ENCODE assay signal across 24 cellular contexts in genomic region chr5:133017964-133018363, GRCh38. TPM values are rescaled to one million over a fixed set of nuclear protein-coding genes. Genes with fewer than 3 reads are reported as not detected.
DNase-seq lines count a peak whose midpoint lies in the region; ATAC-seq, FAIRE-seq and TF ChIP-seq lines count a peak whose summit lies in the region.
"Had no signal": no experiment of that assay in that cellular context is flagged by ENCODE, and none has a peak within 500 bp of the region (broad histone marks: within the 10 kb centered on the region; RNA-seq: fewer than 3 reads in every experiment).

No MANE protein-coding gene starts in this region.

- H3K4me1 ChIP-seq in right lobe of liver (peaks cover 0 to 17% (median 5%) of the 10 kb centered on the region in 4 donors), HepG2 (ENCODE audit: insufficient read depth, low read length) (peaks cover 22% of the 10 kb centered on the region), body of pancreas (peaks cover 21% of the 10 kb centered on the region), pancreas (peaks cover 0 to 7% (median 6%) of the 10 kb centered on the region in 3 donors)
- H3K4me1 ChIP-seq: BLaER1 treated with 17β-estradiol and CSF1 and Interleukin-3, amounts not matched to agents 10 nM and 100 nM had no signal

- FAIRE-seq in HepG2 (lab: Jason Lieb, UNC): no peak
- no peak for FAIRE-seq in pancreas (lab: Jason Lieb, UNC)
- FAIRE-seq: A549, GM12878, GM12892, GM18507 had no signal

- DNase-seq in right lobe of liver (no peak), HepG2 (ENCODE audit: low spot score) (no peak), body of pancreas (peak in 1 of 4 donors; percentile 17), pancreas (no peak), NCI-H510A (lab: John Stamatoyannopoulos, UW) (no peak), 8988T (no peak)
- DNase-seq: AML-193; Caco-2; CD4-positive, alpha-beta T cell; CD8-positive, alpha-beta T cell; DMS 273 treated with DMSO at 0.1 percent for 48 hours; DMS153; DMS53; DMS79; DND-41; EL; GDM1 had no signal

- CTCF ChIA-PET in HepG2 (lab: Yijun Ruan, JAX; ENCODE audit: low intra/inter-chr PET ratio, low total read pairs): no interaction called here

- no peak for TF ChIP-seq EP300 in HepG2 (IDR thresholded peaks at IDR 0.05; ENCODE audit: low read depth in 2 of 2, low read length in 2 of 2)
- no peak for TF ChIP-seq EP300 in HepG2 (CRISPR knock-in tag; IDR thresholded peaks at IDR 0.05; ENCODE audit: borderline replicate concordance)

- H3K9ac ChIP-seq in HepG2 (ENCODE audit: insufficient read depth, low read depth, low read length): no peak overlapping the region
- H3K9ac ChIP-seq: BLaER1 treated with 17β-estradiol and CSF1 and Interleukin-3, amounts not matched to agents 10 nM and 100 nM had no signal

- H3K9me3 ChIP-seq in right lobe of liver (no peaks in the 10 kb centered on the region), HepG2 (ENCODE audit: low read length) (no peaks in the 10 kb centered on the region), body of pancreas (no peaks in the 10 kb centered on the region), pancreas (no peaks in the 10 kb centered on the region)
- H3K9me3 ChIP-seq: A549, Caco-2 had no signal

- BruUV-seq in HepG2 (replicated peaks; lab: Mats Ljungman, UMichigan): no TSS peak

- in situ Hi-C loops in HepG2 (cut with HindIII; ENCODE audit: extremely low pct_ligation_motif_present, low pct_unique_long_range_greater_than_20kb): no loop called here

- no peaks in the 10 kb centered on the region for H4K20me1 ChIP-seq in HepG2 (ENCODE audit: insufficient read depth, low read length)

- H3K4me2 ChIP-seq in HepG2 (ENCODE audit: low read depth, low read length): no peak overlapping the region
- H3K4me2 ChIP-seq: BLaER1 treated with 17β-estradiol and CSF1 and Interleukin-3, amounts not matched to agents 10 nM and 100 nM had no signal

- no peak for TF ChIP-seq RAD21 in HepG2 (CRISPR knock-in tag; IDR thresholded peaks at IDR 0.05)

- no peak overlapping the region for H3K4me3 ChIP-seq in right lobe of liver
- H3K4me3 ChIP-seq in HepG2 (replicated peaks in 1 of 3; ENCODE audit: insufficient read depth in 1 of 3, low read depth in 2 of 3, low read length in 3 of 3): no peak overlapping the region
- no peak overlapping the region for H3K4me3 ChIP-seq in body of pancreas
- no peak overlapping the region for H3K4me3 ChIP-seq in pancreas
- H3K4me3 ChIP-seq: A549; BLaER1 treated with 17β-estradiol and CSF1 and Interleukin-3, amounts not matched to agents 10 nM and 100 nM; GM12878 had no signal

- H3K36me3 ChIP-seq in right lobe of liver: peaks cover 0 to 2% (median 0%) of the 10 kb centered on the region in 4 donors
- H3K36me3 ChIP-seq in HepG2 (replicated peaks in 1 of 2; ENCODE audit: control insufficient read depth in 1 of 2, insufficient read depth in 2 of 2, low read length in 2 of 2): peaks cover 8 to 17% of the 10 kb centered on the region in 2 experiments; a peak in 4 of 5 replicates
- H3K36me3 ChIP-seq in body of pancreas (replicated peaks in 1 of 2; ENCODE audit: insufficient read depth in 1 of 2, low read depth in 2 of 2): peaks cover 0 to 2% of the 10 kb centered on the region in 2 donors
- H3K36me3 ChIP-seq in pancreas: no peaks in the 10 kb centered on the region

- peak overlapping the region in 2 of 3 donors; percentile 75 to 81 for H3K27ac ChIP-seq in right lobe of liver
- H3K27ac ChIP-seq in HepG2 (ENCODE audit: extremely low read length, insufficient read depth, low read length): no peak overlapping the region
- H3K27ac ChIP-seq in body of pancreas: peak overlapping the region in 3 of 4 donors; percentile 10 to 89 (median 79)
- H3K27ac ChIP-seq in pancreas: peak overlapping the region in 3 of 4 donors; percentile 67 to 92 (median 87)
- H3K27ac ChIP-seq: BLaER1 treated with 17β-estradiol and CSF1 and Interleukin-3, amounts not matched to agents 10 nM and 100 nM; C4-2B had no signal

- TF ChIP-seq POLR2A in right lobe of liver (IDR thresholded peaks at IDR 0.05): no peak
- TF ChIP-seq POLR2A in HepG2 (IDR thresholded peaks at IDR 0.05; ENCODE audit: insufficient read depth in 1 of 2, low read depth in 2 of 2, low read length in 2 of 2): no peak
- no peak for TF ChIP-seq POLR2A in body of pancreas (IDR thresholded peaks at IDR 0.05)

- 33% methylated on average over 1 of the region's 4 CpGs for WGBS in right lobe of liver (ENCODE audit: insufficient coverage, low coverage, low lambda C conversion rate, missing lambda C conversion rate)
- WGBS in HepG2 (ENCODE audit: low lambda C conversion rate): 95% methylated on average over 4 of the region's 4 CpGs
- WGBS in body of pancreas, 2 donors: 44 to 75% methylated on average over 4 of the region's 4 CpGs
- 38 to 41% methylated on average over 4 of the region's 4 CpGs for WGBS in pancreas, 2 donors

- H3K27me3 ChIP-seq in right lobe of liver: no peaks in the 10 kb centered on the region
- no peaks in the 10 kb centered on the region for H3K27me3 ChIP-seq in HepG2 (ENCODE audit: control insufficient read depth in 1 of 2, insufficient read depth in 2 of 2, low read length in 2 of 2)
- H3K27me3 ChIP-seq in body of pancreas: no peaks in the 10 kb centered on the region
- no peaks in the 10 kb centered on the region for H3K27me3 ChIP-seq in pancreas
- H3K27me3 ChIP-seq: BLaER1 treated with 17β-estradiol and CSF1 and Interleukin-3, amounts not matched to agents 10 nM and 100 nM had no signal

- POLR2A ChIA-PET in HepG2 (lab: Yijun Ruan, JAX): interaction anchor here (1.7 to 3.3 kb wide), 3 partner anchors 7 to 54 kb away, joined by 17 to 22 read pairs (median 20); partner anchors contain the start of genes AFF4, HSPA4 and ZCCHC10

- no peak overlapping the region for H2AFZ ChIP-seq in HepG2 (ENCODE audit: low read length)

- TF ChIP-seq CTCF in right lobe of liver (IDR thresholded peaks at IDR 0.05) (no peak), HepG2 (CRISPR knock-in tag; IDR thresholded peaks at IDR 0.05) (no peak), body of pancreas (IDR thresholded peaks at IDR 0.05) (no peak), pancreas (IDR thresholded peaks at IDR 0.05) (no peak)

- ATAC-seq in right lobe of liver: peak in 3 of 4 donors; percentile 9 to 45 (median 34)
- no peak for ATAC-seq in HepG2
- no peak for ATAC-seq in body of pancreas
- peak; percentile 14 to 67 (median 42) for ATAC-seq in pancreas
- ATAC-seq in HG02870 (IDR thresholded peaks at IDR 0.05; ENCODE audit: unreplicated experiment): no peak
- ATAC-seq: CD8-positive, alpha-beta T cell; GM12878 had no signal

- H3K79me2 ChIP-seq in HepG2 (ENCODE audit: insufficient read depth, low read length): peaks cover 30% of the 10 kb centered on the region

- intact Hi-C loops in right lobe of liver (cut with DNase I): no loop called here
- intact Hi-C loops in HepG2 (cut with micrococcal nuclease; ENCODE audit: unreplicated experiment): loop anchor here (5.0 kb wide), 1 partner anchor 34 kb away; the partner anchor contains the start of gene HSPA4
- intact Hi-C loops in body of pancreas (cut with DNase I): no loop called here
- intact Hi-C loops in pancreas (cut with DNase I): no loop called here

RNA-seq across cellular contexts. Expression of gene ZCCHC10, which starts 8.4 kb away (rescaled TPM):
- total RNA-seq in right lobe of liver: 10 to 100 TPM in 2 of 6 experiments, 1 to 10 TPM in 4; 2.6 to 11.0 (median 9.0) TPM
- 40.7 and 54.8 TPM in 2 replicates for total RNA-seq in HepG2 (2016; rRNA removed; fragmentation: Illumina TruSeq; extraction: Trizol)
- total RNA-seq in HepG2 (2016; cell fraction: cytosol; rRNA removed; fragmentation: Illumina TruSeq; extraction: Trizol; ENCODE audit: low read depth): 11.6 and 12.4 TPM in 2 replicates
- total RNA-seq in HepG2 (2016; cell fraction: insoluble cytoplasmic fraction; rRNA removed; fragmentation: Illumina TruSeq; extraction: Trizol): 41.5 and 61.2 TPM in 2 replicates
- 15.4 and 19.1 TPM in 2 replicates for total RNA-seq in HepG2 (2016; cell fraction: membrane; rRNA removed; fragmentation: Illumina TruSeq; extraction: Trizol)
- 11.7 and 15.9 TPM in 2 replicates for total RNA-seq in HepG2 (2016; cell fraction: nucleus; rRNA removed; fragmentation: Illumina TruSeq; extraction: Trizol)
- polyA plus RNA-seq in HepG2 (2011; rRNA removed): 44.5 and 48.2 TPM in 2 replicates
- polyA plus RNA-seq in HepG2 (2011; cell fraction: cytosol; rRNA removed): 26.9 and 28.7 TPM in 2 replicates
- polyA plus RNA-seq in HepG2 (2011; cell fraction: nucleus; rRNA removed): 4.3 and 8.5 TPM in 2 replicates
- 29.4 and 34.7 TPM in 2 replicates for polyA plus RNA-seq in HepG2 (2012)
- 5.9 and 7.2 TPM in 2 replicates for polyA plus RNA-seq in HepG2 (2016; cell fraction: cytosol; fragmentation: Illumina TruSeq; extraction: Trizol; ENCODE audit: low read depth)
- 53.3 and 59.8 TPM in 2 replicates for polyA plus RNA-seq in HepG2 (2016; cell fraction: insoluble cytoplasmic fraction; fragmentation: Illumina TruSeq; extraction: Trizol; ENCODE audit: low read depth)
- 12.2 and 14.0 TPM in 2 replicates for polyA plus RNA-seq in HepG2 (2016; cell fraction: membrane; fragmentation: Illumina TruSeq; extraction: Trizol; ENCODE audit: low read depth)
- polyA plus RNA-seq in HepG2 (2016; cell fraction: nucleus; fragmentation: Illumina TruSeq; extraction: Trizol; ENCODE audit: insufficient read depth, low read depth): 27.5 and 29.2 TPM in 2 replicates
- 14.3 and 19.3 TPM in 2 replicates for polyA minus RNA-seq in HepG2 (2011; rRNA and poly(A)+ RNA removed; ENCODE audit: low replicate concordance)
- polyA minus RNA-seq in HepG2 (2011; cell fraction: cytosol; rRNA and poly(A)+ RNA removed): 12.7 and 13.7 TPM in 2 replicates
- polyA minus RNA-seq in HepG2 (2011; cell fraction: nucleus; rRNA and poly(A)+ RNA removed): 2.6 and 4.4 TPM in 2 replicates
- 10 to 100 TPM in 1 of 2 donors, 1 to 10 TPM in 1; 4.9 to 21.4 TPM for total RNA-seq in body of pancreas
- 10 to 100 TPM in 2 of 6 donors, 1 to 10 TPM in 4; 4.8 to 12.5 (median 7.5) TPM for total RNA-seq in pancreas
- polyA plus RNA-seq in pancreas: 10 to 100 TPM; 12.6 to 13.3 TPM

RNA-seq across cellular contexts. Expression of gene HSPA4, which starts 33.8 kb away (rescaled TPM):
- total RNA-seq in right lobe of liver (10 to 100 TPM; 30.1 to 68.6 (median 46.1) TPM), HepG2 (2016; rRNA removed; fragmentation: Illumina TruSeq; extraction: Trizol) (231 and 359 TPM in 2 replicates), body of pancreas (10 to 100 TPM; 21.8 to 26.2 TPM), pancreas (10 to 100 TPM; 21.3 to 44.0 (median 32.4) TPM)
- total RNA-seq in HepG2 (2016; cell fraction: cytosol; rRNA removed; fragmentation: Illumina TruSeq; extraction: Trizol; ENCODE audit: low read depth): 16.8 and 19.8 TPM in 2 replicates
- 234 and 349 TPM in 2 replicates for total RNA-seq in HepG2 (2016; cell fraction: insoluble cytoplasmic fraction; rRNA removed; fragmentation: Illumina TruSeq; extraction: Trizol)
- total RNA-seq in HepG2 (2016; cell fraction: membrane; rRNA removed; fragmentation: Illumina TruSeq; extraction: Trizol): 31.3 and 31.7 TPM in 2 replicates
- total RNA-seq in HepG2 (2016; cell fraction: nucleus; rRNA removed; fragmentation: Illumina TruSeq; extraction: Trizol): 93.9 and 106 TPM in 2 replicates
- polyA plus RNA-seq in HepG2 (2011; rRNA removed) (21.7 and 36.6 TPM in 2 replicates), pancreas (10 to 100 TPM; 29.9 to 33.5 TPM)
- 10.5 and 18.6 TPM in 2 replicates for polyA plus RNA-seq in HepG2 (2011; cell fraction: cytosol; rRNA removed)
- polyA plus RNA-seq in HepG2 (2011; cell fraction: nucleus; rRNA removed): 6.5 and 10.0 TPM in 2 replicates
- 115 and 141 TPM in 2 replicates for polyA plus RNA-seq in HepG2 (2012)
- 9.3 and 9.9 TPM in 2 replicates for polyA plus RNA-seq in HepG2 (2016; cell fraction: cytosol; fragmentation: Illumina TruSeq; extraction: Trizol; ENCODE audit: low read depth)
- polyA plus RNA-seq in HepG2 (2016; cell fraction: insoluble cytoplasmic fraction; fragmentation: Illumina TruSeq; extraction: Trizol; ENCODE audit: low read depth): 317 and 331 TPM in 2 replicates
- polyA plus RNA-seq in HepG2 (2016; cell fraction: membrane; fragmentation: Illumina TruSeq; extraction: Trizol; ENCODE audit: low read depth): 25.5 and 28.6 TPM in 2 replicates
- polyA plus RNA-seq in HepG2 (2016; cell fraction: nucleus; fragmentation: Illumina TruSeq; extraction: Trizol; ENCODE audit: insufficient read depth, low read depth): 160 and 171 TPM in 2 replicates
- polyA minus RNA-seq in HepG2 (2011; rRNA and poly(A)+ RNA removed; ENCODE audit: low replicate concordance): 16.3 and 24.3 TPM in 2 replicates
- 45.8 and 50.3 TPM in 2 replicates for polyA minus RNA-seq in HepG2 (2011; cell fraction: cytosol; rRNA and poly(A)+ RNA removed)
- polyA minus RNA-seq in HepG2 (2011; cell fraction: nucleus; rRNA and poly(A)+ RNA removed): 27.4 and 38.4 TPM in 2 replicates

RNA-seq across cellular contexts. Expression of gene AFF4, which starts 54.5 kb away (rescaled TPM):
- 10 to 100 TPM; 16.4 to 26.8 (median 20.2) TPM for total RNA-seq in right lobe of liver
- total RNA-seq in HepG2 (2016; rRNA removed; fragmentation: Illumina TruSeq; extraction: Trizol): 22.1 and 30.5 TPM in 2 replicates
- 5.8 and 6.3 TPM in 2 replicates for total RNA-seq in HepG2 (2016; cell fraction: cytosol; rRNA removed; fragmentation: Illumina TruSeq; extraction: Trizol; ENCODE audit: low read depth)
- total RNA-seq in HepG2 (2016; cell fraction: insoluble cytoplasmic fraction; rRNA removed; fragmentation: Illumina TruSeq; extraction: Trizol): 20.3 and 29.1 TPM in 2 replicates
- total RNA-seq in HepG2 (2016; cell fraction: membrane; rRNA removed; fragmentation: Illumina TruSeq; extraction: Trizol): 11.4 and 13.2 TPM in 2 replicates
- total RNA-seq in HepG2 (2016; cell fraction: nucleus; rRNA removed; fragmentation: Illumina TruSeq; extraction: Trizol): 31.6 and 33.9 TPM in 2 replicates
- 17.6 and 25.5 TPM in 2 replicates for polyA plus RNA-seq in HepG2 (2011; rRNA removed)
- 10.5 and 13.5 TPM in 2 replicates for polyA plus RNA-seq in HepG2 (2011; cell fraction: cytosol; rRNA removed)
- polyA plus RNA-seq in HepG2 (2011; cell fraction: nucleus; rRNA removed): 35.0 and 37.1 TPM in 2 replicates
- 23.2 and 24.0 TPM in 2 replicates for polyA plus RNA-seq in HepG2 (2012)
- polyA plus RNA-seq in HepG2 (2016; cell fraction: cytosol; fragmentation: Illumina TruSeq; extraction: Trizol; ENCODE audit: low read depth): 0.45 and 0.51 TPM in 2 replicates
- polyA plus RNA-seq in HepG2 (2016; cell fraction: insoluble cytoplasmic fraction; fragmentation: Illumina TruSeq; extraction: Trizol; ENCODE audit: low read depth): 17.9 and 19.3 TPM in 2 replicates
- 1.7 and 2.3 TPM in 2 replicates for polyA plus RNA-seq in HepG2 (2016; cell fraction: membrane; fragmentation: Illumina TruSeq; extraction: Trizol; ENCODE audit: low read depth)
- polyA plus RNA-seq in HepG2 (2016; cell fraction: nucleus; fragmentation: Illumina TruSeq; extraction: Trizol; ENCODE audit: insufficient read depth, low read depth): 25.1 and 25.2 TPM in 2 replicates
- polyA minus RNA-seq in HepG2 (2011; rRNA and poly(A)+ RNA removed; ENCODE audit: low replicate concordance): 48.3 and 48.6 TPM in 2 replicates
- polyA minus RNA-seq in HepG2 (2011; cell fraction: cytosol; rRNA and poly(A)+ RNA removed): 37.9 and 54.2 TPM in 2 replicates
- polyA minus RNA-seq in HepG2 (2011; cell fraction: nucleus; rRNA and poly(A)+ RNA removed): 83.2 and 95.5 TPM in 2 replicates
- 10 to 100 TPM; 31.4 to 32.3 TPM for total RNA-seq in body of pancreas
- total RNA-seq in pancreas: 10 to 100 TPM; 24.8 to 40.2 (median 27.8) TPM
- 10 to 100 TPM in 1 of 2 donors, 1 to 10 TPM in 1; 6.7 to 12.5 TPM for polyA plus RNA-seq in pancreas

Comparison
In these comparisons a context has a peak if more than half of its experiments do, and no peak if none do; other contexts are left out.
1. ATAC-seq: peak in right lobe of liver (3 of 4) and pancreas (4 of 4); none in HepG2 (single experiment), body of pancreas (single experiment) and HG02870 (single experiment).